12 cellular contexts compared by ENCODE assay signal in genomic region chr1:27445177-27445936, GRCh38. TPM values are rescaled to one million over a fixed set of nuclear protein-coding genes. Genes with fewer than 3 reads are reported as not detected.
DNase-seq lines count a peak whose midpoint lies in the region; ATAC-seq and TF ChIP-seq lines count a peak whose summit lies in the region.
"Had no signal": no experiment of that assay in that cellular context is flagged by ENCODE, and none has a peak within 500 bp of the region (broad histone marks: within the 10 kb centered on the region; RNA-seq: fewer than 3 reads in every experiment).

No MANE protein-coding gene starts in this region.

- no peak for TF ChIP-seq CTCF in breast epithelium (IDR thresholded peaks at IDR 0.05)

- peaks cover 51% of the 10 kb centered on the region for H3K4me1 Mint-ChIP-seq in activated naive CD4-positive, alpha-beta T cell treated with anti-CD3 and anti-CD28 coated beads, Interleukin-2, amount 50 U/mL, for 24 hours
- H3K4me1 Mint-ChIP-seq in activated naive CD4-positive, alpha-beta T cell treated with anti-CD3 and anti-CD28 coated beads, Interleukin-2, amount 10 ng/mL, durations not matched to agents 7 days and 5 days: peaks cover 31% of the 10 kb centered on the region
- peaks cover 64% of the 10 kb centered on the region for H3K4me1 Mint-ChIP-seq in stimulated activated naive CD8-positive, alpha-beta T cell treated with anti-CD3 and anti-CD28 coated beads, Interleukin-15, Interleukin-2, amounts not matched to agents 100 ng/mL and 50 ng/mL, for 24 hours (ENCODE audit: low read depth)

- peak overlapping the region; percentile 83 for H3K4me3 Mint-ChIP-seq in activated naive CD4-positive, alpha-beta T cell treated with anti-CD3 and anti-CD28 coated beads, Interleukin-2, amount 50 U/mL, for 24 hours
- no peak overlapping the region for H3K4me3 Mint-ChIP-seq in activated naive CD4-positive, alpha-beta T cell treated with anti-CD3 and anti-CD28 coated beads, Interleukin-2, amount 10 ng/mL, durations not matched to agents 7 days and 5 days
- H3K4me3 Mint-ChIP-seq in stimulated activated naive CD8-positive, alpha-beta T cell treated with anti-CD3 and anti-CD28 coated beads, Interleukin-15, Interleukin-2, amounts not matched to agents 100 ng/mL and 50 ng/mL, for 24 hours: peak overlapping the region; percentile 81
- H3K4me3 Mint-ChIP-seq: H9 had no signal

- no peak overlapping the region for H3K4me3 ChIP-seq in breast epithelium

- peak overlapping the region; percentile 3 to 58 for H3K27ac ChIP-seq in breast epithelium

- DNase-seq in activated naive CD4-positive, alpha-beta T cell treated with anti-CD3 and anti-CD28 coated beads, Interleukin-2, amount 10 ng/mL, durations not matched to agents 7 days and 5 days: no peak
- DNase-seq in breast epithelium (ENCODE audit: low spot score in 2 of 2): no peak
- DNase-seq in SIG-M5 treated with dmso at 0.1 percent for 504 hours (lab: John Stamatoyannopoulos, UW; ENCODE audit: unreplicated experiment): no peak
- no peak for DNase-seq in T1000 (lab: John Stamatoyannopoulos, UW)
- DNase-seq: H9, NCI-H345, posterior cingulate gyrus, SK-N-SH had no signal

- H3K27me3 ChIP-seq in breast epithelium: no peaks in the 10 kb centered on the region

- H3K9me3 Mint-ChIP-seq in activated naive CD4-positive, alpha-beta T cell treated with anti-CD3 and anti-CD28 coated beads, Interleukin-2, amount 50 U/mL, for 24 hours: no peaks in the 10 kb centered on the region
- H3K9me3 Mint-ChIP-seq in activated naive CD4-positive, alpha-beta T cell treated with anti-CD3 and anti-CD28 coated beads, Interleukin-2, amount 10 ng/mL, durations not matched to agents 7 days and 5 days: no peaks in the 10 kb centered on the region
- H3K9me3 Mint-ChIP-seq in stimulated activated naive CD8-positive, alpha-beta T cell treated with anti-CD3 and anti-CD28 coated beads, Interleukin-15, Interleukin-2, amounts not matched to agents 100 ng/mL and 50 ng/mL, for 24 hours: no peaks in the 10 kb centered on the region
- H3K9me3 Mint-ChIP-seq: H9 had no signal

- no peak for TF ChIP-seq POLR2A in breast epithelium (IDR thresholded peaks at IDR 0.05)

- no peaks in the 10 kb centered on the region for H3K36me3 ChIP-seq in breast epithelium

- CTCF ChIA-PET in activated naive CD4-positive, alpha-beta T cell treated with anti-CD3 and anti-CD28 coated beads, Interleukin-2, amount 10 ng/mL, durations not matched to agents 7 days and 5 days (lab: Charles Lee): interaction anchor here (1.0 kb wide), 2 partner anchors 11 to 78 kb away, joined by 3 to 5 read pairs; no protein-coding TSS in a partner anchor

- peak overlapping the region; percentile 97 for H3K27ac Mint-ChIP-seq in activated naive CD4-positive, alpha-beta T cell treated with anti-CD3 and anti-CD28 coated beads, Interleukin-2, amount 50 U/mL, for 24 hours
- H3K27ac Mint-ChIP-seq in activated naive CD4-positive, alpha-beta T cell treated with anti-CD3 and anti-CD28 coated beads, Interleukin-2, amount 10 ng/mL, durations not matched to agents 7 days and 5 days: no peak overlapping the region
- peak overlapping the region; percentile 98 for H3K27ac Mint-ChIP-seq in stimulated activated naive CD8-positive, alpha-beta T cell treated with anti-CD3 and anti-CD28 coated beads, Interleukin-15, Interleukin-2, amounts not matched to agents 100 ng/mL and 50 ng/mL, for 24 hours

- no peaks in the 10 kb centered on the region for H3K9me3 ChIP-seq in breast epithelium
- H3K9me3 ChIP-seq: SK-N-SH had no signal

- no peaks in the 10 kb centered on the region for H3K27me3 Mint-ChIP-seq in activated naive CD4-positive, alpha-beta T cell treated with anti-CD3 and anti-CD28 coated beads, Interleukin-2, amount 50 U/mL, for 24 hours
- no peaks in the 10 kb centered on the region for H3K27me3 Mint-ChIP-seq in activated naive CD4-positive, alpha-beta T cell treated with anti-CD3 and anti-CD28 coated beads, Interleukin-2, amount 10 ng/mL, durations not matched to agents 7 days and 5 days
- no peaks in the 10 kb centered on the region for H3K27me3 Mint-ChIP-seq in stimulated activated naive CD8-positive, alpha-beta T cell treated with anti-CD3 and anti-CD28 coated beads, Interleukin-15, Interleukin-2, amounts not matched to agents 100 ng/mL and 50 ng/mL, for 24 hours

- peaks cover 11% of the 10 kb centered on the region for H3K36me3 Mint-ChIP-seq in activated naive CD4-positive, alpha-beta T cell treated with anti-CD3 and anti-CD28 coated beads, Interleukin-2, amount 50 U/mL, for 24 hours
- H3K36me3 Mint-ChIP-seq in activated naive CD4-positive, alpha-beta T cell treated with anti-CD3 and anti-CD28 coated beads, Interleukin-2, amount 10 ng/mL, durations not matched to agents 7 days and 5 days: peaks cover 30% of the 10 kb centered on the region
- peaks cover 24% of the 10 kb centered on the region for H3K36me3 Mint-ChIP-seq in stimulated activated naive CD8-positive, alpha-beta T cell treated with anti-CD3 and anti-CD28 coated beads, Interleukin-15, Interleukin-2, amounts not matched to agents 100 ng/mL and 50 ng/mL, for 24 hours (ENCODE audit: low read depth)

- H3K4me1 ChIP-seq in breast epithelium: no peaks in the 10 kb centered on the region

- intact Hi-C loops in breast epithelium (cut with DNase I; ENCODE audit: low total_unique reads): no loop called here

- ATAC-seq in HG03432 (IDR thresholded peaks at IDR 0.05; ENCODE audit: unreplicated experiment) (peak; percentile 40), HG03097 (IDR thresholded peaks at IDR 0.05; ENCODE audit: low FRiP score, unreplicated experiment) (no peak)

RNA-seq across cellular contexts. Expression of gene WASF2, which starts 44.6 kb away (rescaled TPM):
- total RNA-seq in breast epithelium: 10 to 100 TPM; 41.6 to 93.5 (median 43.2) TPM

RNA-seq across cellular contexts. Expression of gene GPR3, which starts 52.9 kb away (rescaled TPM):
- under 1 TPM in 2 of 3 donors, not detected in 1; 0.16 to 0.66 TPM for total RNA-seq in breast epithelium
